Comparison of ENCODE assay signal across 8 cellular contexts in the genomic region with DNA sequence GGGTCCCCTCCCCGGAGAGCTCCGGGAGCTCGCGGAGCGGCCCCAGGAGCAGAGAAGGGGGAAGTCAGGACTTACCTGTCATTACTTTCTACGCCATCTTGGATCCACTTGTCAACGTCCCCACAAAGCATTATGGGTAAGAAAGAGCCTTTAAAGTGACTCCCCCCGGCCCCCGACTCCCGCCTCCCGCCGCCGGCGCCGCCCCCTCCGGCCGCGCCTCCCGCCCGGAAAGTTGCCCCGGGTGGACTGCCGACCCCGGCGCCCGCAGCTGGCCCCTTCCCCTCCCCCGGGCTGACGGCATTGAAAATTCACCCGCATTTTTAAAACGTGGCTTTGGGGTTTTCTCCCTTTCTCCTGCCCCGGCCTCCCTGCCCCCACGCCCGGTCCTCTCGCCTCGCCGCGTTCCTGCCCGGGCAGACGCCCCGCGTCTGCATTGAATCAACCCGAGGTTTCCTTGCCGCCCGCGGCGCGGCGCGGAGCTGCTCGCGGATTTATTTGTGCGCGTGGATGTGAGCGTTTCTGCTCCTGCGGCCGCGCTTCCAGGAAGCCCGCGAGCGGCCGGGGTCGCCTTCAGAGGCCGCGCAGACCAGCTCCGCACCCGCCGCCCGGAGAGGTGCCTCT. TPM values are rescaled to one million over a fixed set of nuclear protein-coding genes. Genes with fewer than 3 reads are reported as not detected.
A peak's percentile ranks its signal among the peaks of the same experiment; 100 is the strongest.
DNase-seq lines count a peak whose midpoint lies in the region; ATAC-seq, FAIRE-seq and TF ChIP-seq lines count a peak whose summit lies in the region.

A gene with protein sequence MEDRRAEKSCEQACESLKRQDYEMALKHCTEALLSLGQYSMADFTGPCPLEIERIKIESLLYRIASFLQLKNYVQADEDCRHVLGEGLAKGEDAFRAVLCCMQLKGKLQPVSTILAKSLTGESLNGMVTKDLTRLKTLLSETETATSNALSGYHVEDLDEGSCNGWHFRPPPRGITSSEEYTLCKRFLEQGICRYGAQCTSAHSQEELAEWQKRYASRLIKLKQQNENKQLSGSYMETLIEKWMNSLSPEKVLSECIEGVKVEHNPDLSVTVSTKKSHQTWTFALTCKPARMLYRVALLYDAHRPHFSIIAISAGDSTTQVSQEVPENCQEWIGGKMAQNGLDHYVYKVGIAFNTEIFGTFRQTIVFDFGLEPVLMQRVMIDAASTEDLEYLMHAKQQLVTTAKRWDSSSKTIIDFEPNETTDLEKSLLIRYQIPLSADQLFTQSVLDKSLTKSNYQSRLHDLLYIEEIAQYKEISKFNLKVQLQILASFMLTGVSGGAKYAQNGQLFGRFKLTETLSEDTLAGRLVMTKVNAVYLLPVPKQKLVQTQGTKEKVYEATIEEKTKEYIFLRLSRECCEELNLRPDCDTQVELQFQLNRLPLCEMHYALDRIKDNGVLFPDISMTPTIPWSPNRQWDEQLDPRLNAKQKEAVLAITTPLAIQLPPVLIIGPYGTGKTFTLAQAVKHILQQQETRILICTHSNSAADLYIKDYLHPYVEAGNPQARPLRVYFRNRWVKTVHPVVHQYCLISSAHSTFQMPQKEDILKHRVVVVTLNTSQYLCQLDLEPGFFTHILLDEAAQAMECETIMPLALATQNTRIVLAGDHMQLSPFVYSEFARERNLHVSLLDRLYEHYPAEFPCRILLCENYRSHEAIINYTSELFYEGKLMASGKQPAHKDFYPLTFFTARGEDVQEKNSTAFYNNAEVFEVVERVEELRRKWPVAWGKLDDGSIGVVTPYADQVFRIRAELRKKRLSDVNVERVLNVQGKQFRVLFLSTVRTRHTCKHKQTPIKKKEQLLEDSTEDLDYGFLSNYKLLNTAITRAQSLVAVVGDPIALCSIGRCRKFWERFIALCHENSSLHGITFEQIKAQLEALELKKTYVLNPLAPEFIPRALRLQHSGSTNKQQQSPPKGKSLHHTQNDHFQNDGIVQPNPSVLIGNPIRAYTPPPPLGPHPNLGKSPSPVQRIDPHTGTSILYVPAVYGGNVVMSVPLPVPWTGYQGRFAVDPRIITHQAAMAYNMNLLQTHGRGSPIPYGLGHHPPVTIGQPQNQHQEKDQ (N-terminal part only) (minus strand): TSS at position 124 of the 621 bp plus-strand sequence. CDS start 26,392 bp downstream, outside the sequence.

- H3K4me2 ChIP-seq in H1 (ENCODE audit: insufficient read depth in 1 of 2, low read depth in 2 of 2, low read length in 2 of 2) = peak within 1 kb of the TSS; percentile 78 to 86
- H3K4me2 ChIP-seq in mesenchymal stem cell (ENCODE audit: low read length, poor library complexity, severe bottlenecking) = peak within 1 kb of the TSS; percentile 98

- peak within 1 kb of the TSS; percentile 88; the same call in 1 of the 2 replicates for H3K27ac ChIP-seq in H1 (ENCODE audit: low read depth, low read length)
- peak within 1 kb of the TSS; percentile 79 for H3K27ac ChIP-seq in mesenchymal stem cell (ENCODE audit: low read length, poor library complexity, severe bottlenecking)

- peak within 1 kb of the TSS; percentile 74 for H4K91ac ChIP-seq in H1 (replicated peaks; ENCODE audit: insufficient read length, low read length)
- H4K91ac ChIP-seq in mesenchymal stem cell (ENCODE audit: low read length) = peak within 1 kb of the TSS; percentile 65

- H3K23me2 ChIP-seq in H1 (ENCODE audit: low read depth, low read length) = peaks cover 7% of the 10 kb centered on the region

- H2BK12ac ChIP-seq in H1 (ENCODE audit: low read depth, low read length) (0 out of 2 replicates have a peak within 1 kb of the TSS, but pooled peaks have one; percentile 50), mesenchymal stem cell (ENCODE audit: low read length in 2 of 2) (peak within 1 kb of the TSS; percentile 54 to 61)

- H3K4me1 ChIP-seq in H1 (replicated peaks in 1 of 4; ENCODE audit: control insufficient read depth in 3 of 4, insufficient read depth in 4 of 4, low read length in 3 of 4) = peaks cover 6 to 12% (median 9%) of the 10 kb centered on the region in 4 experiments
- peaks cover 8% of the 10 kb centered on the region for H3K4me1 ChIP-seq in mesenchymal stem cell (ENCODE audit: control insufficient read depth, insufficient read depth, low read depth, low read length)

- H3K27me3 ChIP-seq in H1 (replicated peaks in 1 of 4; ENCODE audit: control insufficient read depth in 3 of 4, extremely low read depth in 1 of 4, insufficient read depth in 3 of 4, low read length in 3 of 4) (no peaks in the 10 kb centered on the region), mesenchymal stem cell (ENCODE audit: control insufficient read depth in 1 of 2, insufficient read depth in 1 of 2, low read length in 2 of 2) (no peaks in the 10 kb centered on the region)

- POLR2A ChIA-PET in H1 (lab: Charles Lee; ENCODE audit: partially characterized antibody) = interaction anchor here (0.9 to 1.6 kb wide), 10 partner anchors 11 to 472 kb away, joined by 3 to 7 read pairs (median 4); partner anchors contain the start of gene NOL11

- peak within 1 kb of the TSS; percentile 95 for H3K56ac ChIP-seq in H1 (replicated peaks; ENCODE audit: insufficient read length, low read depth, low read length)

- ATAC-seq in GM19395 (IDR thresholded peaks at IDR 0.05; ENCODE audit: unreplicated experiment) = peak; percentile 66

- peak in 1 of 2 experiments; percentile 40; a peak in 2 of 3 replicates for TF ChIP-seq POLR2A in H1 (IDR thresholded peaks at IDR 0.05; ENCODE audit: control extremely low read depth in 1 of 2, low read depth in 2 of 2, low read length in 2 of 2)

- H3K18ac ChIP-seq in H1 (ENCODE audit: extremely low read depth, low read length) (peak within 1 kb of the TSS; percentile 91), mesenchymal stem cell (ENCODE audit: low read depth in 1 of 2, low read length in 2 of 2) (peak within 1 kb of the TSS; percentile 82 to 93)

- FAIRE-seq in H1 (lab: Jason Lieb, UNC) = no peak

- CTCF ChIA-PET in H1 (lab: Charles Lee; ENCODE audit: partially characterized antibody) = interaction anchor here (1.5 kb wide), 2 partner anchors 24 to 49 kb away, joined by 3 to 5 read pairs; no protein-coding TSS in a partner anchor

- H2BK20ac ChIP-seq in H1 (ENCODE audit: low read length) = no peak within 1 kb of the TSS

- H3K9ac ChIP-seq in H1 (replicated peaks in 1 of 4; ENCODE audit: extremely low read depth in 1 of 4, low read depth in 3 of 4, low read length in 3 of 4) (peak within 1 kb of the TSS; percentile 68 to 86 (median 80); a peak in 6 of 7 replicates), mesenchymal stem cell (ENCODE audit: low read length) (peak within 1 kb of the TSS; percentile 91)

- peaks cover 0 to 3% (median 0%) of the 10 kb centered on the region in 4 experiments; a peak in 3 of 8 replicates for H3K36me3 ChIP-seq in H1 (ENCODE audit: control insufficient read depth in 2 of 4, insufficient read depth in 4 of 4, low read length in 3 of 4)
- peaks cover 0 to 14% of the 10 kb centered on the region in 2 experiments for H3K36me3 ChIP-seq in mesenchymal stem cell (ENCODE audit: control insufficient read depth in 1 of 2, insufficient read depth in 2 of 2, low read depth in 1 of 2, low read length in 2 of 2)

- peak within 1 kb of the TSS; percentile 62; the same call in 1 of the 2 replicates for H2BK5ac ChIP-seq in H1 (ENCODE audit: low read depth, low read length)
- peak within 1 kb of the TSS; percentile 89 for H2BK5ac ChIP-seq in mesenchymal stem cell (ENCODE audit: low read depth, low read length, poor library complexity, severe bottlenecking)

- H3K4ac ChIP-seq in H1 (replicated peaks; ENCODE audit: insufficient read length, low read depth, low read length) = peak within 1 kb of the TSS; percentile 91
- peak within 1 kb of the TSS; percentile 46 to 88 for H3K4ac ChIP-seq in mesenchymal stem cell (ENCODE audit: low read depth in 1 of 2, low read length in 2 of 2)

- H2BK15ac ChIP-seq in H1 (ENCODE audit: low read length) = no peak within 1 kb of the TSS
- peak within 1 kb of the TSS; percentile 99 for H2BK15ac ChIP-seq in mesenchymal stem cell (ENCODE audit: low read depth, poor library complexity, severe bottlenecking)

- peak within 1 kb of the TSS; percentile 92 for H4K5ac ChIP-seq in H1 (ENCODE audit: insufficient read length, low read depth, low read length)

- H2BK120ac ChIP-seq in H1 (replicated peaks; ENCODE audit: low read depth, low read length) (no peak within 1 kb of the TSS), mesenchymal stem cell (ENCODE audit: low read depth, low read length) (peak within 1 kb of the TSS; percentile 90)

- peaks cover 0 to 35% of the 10 kb centered on the region in 2 experiments; a peak in 2 of 4 replicates for H3K79me2 ChIP-seq in H1 (ENCODE audit: control insufficient read depth in 1 of 2, insufficient read depth in 2 of 2, low read length in 2 of 2)

- H3K23ac ChIP-seq in H1 (ENCODE audit: insufficient read length) (no peak within 1 kb of the TSS), mesenchymal stem cell (ENCODE audit: low read length in 2 of 2) (peak within 1 kb of the TSS; percentile 91 to 93)

- no peak for TF ChIP-seq RAD21 in H1 (IDR thresholded peaks at IDR 0.05 in 1 of 2, conservative IDR thresholded peaks at IDR 0.05 in 1 of 2; ENCODE audit: low read depth in 2 of 2, low read length in 2 of 2)

- H4K8ac ChIP-seq in H1 (ENCODE audit: extremely low read depth, insufficient read depth, low read length) (peak within 1 kb of the TSS; percentile 94), mesenchymal stem cell (ENCODE audit: low read length) (peak within 1 kb of the TSS; percentile 80)

- H3K9me3 ChIP-seq in H1 (ENCODE audit: insufficient read depth in 2 of 2, low read depth in 1 of 2, low read length in 1 of 2) = no peaks in the 10 kb centered on the region
- H3K9me3 ChIP-seq in mesenchymal stem cell (ENCODE audit: control insufficient read depth, low read length) = no peaks in the 10 kb centered on the region

- WGBS in H1 (ENCODE audit: extremely low coverage in 1 of 2, insufficient coverage in 1 of 2, insufficient read length in 1 of 2, insufficient replicate concordance in 2 of 2, low coverage in 1 of 2, low lambda C conversion rate in 2 of 2, missing lambda C conversion rate in 1 of 2), 2 experiments = 1% methylated on average over 29 of the region's 67 CpGs; no CpG with 5 or more reads in 1 of the 2 experiments
- whole genome bisulfite sequencing in mesenchymal stem cell = under 1% methylated on average over 53 of the region's 67 CpGs

- no peak within 1 kb of the TSS for H2AK5ac ChIP-seq in H1 (ENCODE audit: low read depth, low read length)
- H2AK5ac ChIP-seq in mesenchymal stem cell (ENCODE audit: low read length, severe bottlenecking) = no peak within 1 kb of the TSS

- no peak for TF ChIP-seq EP300 in H1 (IDR thresholded peaks at IDR 0.05; ENCODE audit: borderline replicate concordance in 1 of 2, low read depth in 2 of 2, low read length in 2 of 2)

- H3K4me3 ChIP-seq in H1 (ENCODE audit: extremely low read depth in 1 of 4, insufficient read depth in 2 of 4, low read depth in 3 of 4, low read length in 4 of 4) (peak within 1 kb of the TSS; percentile 66 to 96 (median 84)), mesenchymal stem cell (ENCODE audit: insufficient read depth in 1 of 2, low read depth in 1 of 2, low read length in 2 of 2) (peak within 1 kb of the TSS; percentile 90 to 95)

- no peaks in the 10 kb centered on the region for H3K79me1 ChIP-seq in H1 (ENCODE audit: low read depth, low read length)
- peaks cover 5% of the 10 kb centered on the region for H3K79me1 ChIP-seq in mesenchymal stem cell (replicated peaks; ENCODE audit: low read length, poor library complexity, severe bottlenecking)

- H4K20me1 ChIP-seq in H1 (replicated peaks in 1 of 2; ENCODE audit: control insufficient read depth in 1 of 2, insufficient read depth in 2 of 2, low read length in 2 of 2) = no peaks in the 10 kb centered on the region

- DNase-seq in AML-193 (lab: John Stamatoyannopoulos, UW) (peak; percentile 90 to 92), HUDEP-2 (lab: John Stamatoyannopoulos, UW; ENCODE audit: unreplicated experiment in 76 of 76) (peak in 68 of 76 experiments; percentile 10 to 86 (median 48)), NOMO-1 treated with dmso at 0.1 percent for 144 hours (lab: John Stamatoyannopoulos, UW; ENCODE audit: unreplicated experiment) (peak; percentile 68), H1 (ENCODE audit: low read depth in 1 of 2, low spot score in 2 of 2) (peak in 1 of 2 experiments; percentile 87), mesenchymal stem cell (peak; percentile 90)
- DNase-seq in activated CD8-positive, alpha-beta memory T cell treated with anti-CD3 and anti-CD28 coated beads for 4 hours (ENCODE audit: low read depth in 2 of 2) = peak; percentile 49 to 50
- DNase-seq in stimulated activated CD8-positive, alpha-beta memory T cell treated with anti-CD3 and anti-CD28 coated beads, Interleukin-12 subunit alpha, Interleukin-12 subunit beta, amount 100 ng/mL, for 1 hour (ENCODE audit: low read depth) = peak; percentile 49

- TF ChIP-seq CTCF in H1 (IDR thresholded peaks at IDR 0.05; ENCODE audit: control extremely low read depth in 1 of 3, insufficient read depth in 1 of 3, low read depth in 1 of 3, low read length in 3 of 3) = no peak

- H3K14ac ChIP-seq in H1 (ENCODE audit: insufficient read length) = no peak within 1 kb of the TSS
- peak within 1 kb of the TSS; percentile 65 for H3K14ac ChIP-seq in mesenchymal stem cell (ENCODE audit: low read length in 2 of 2)

- no peak within 1 kb of the TSS for H2AFZ ChIP-seq in H1 (ENCODE audit: low read length)
- H2AFZ ChIP-seq in mesenchymal stem cell (ENCODE audit: low read depth, low read length) = peak within 1 kb of the TSS; percentile 91

RNA-seq across cellular contexts. Expression of the gene that starts here (rescaled TPM):
- 47.3 and 48.7 TPM in 2 replicates for total RNA-seq in H1 (2021; fragmentation: NEBNext Ultra II Directional; extraction: Animal tissue kit (Norgen Biotek cat#: 25700))
- polyA plus RNA-seq in H1 (2011; rRNA removed) = 7.9 and 10.0 TPM in 2 replicates
- polyA plus RNA-seq in H1 (2011; cell fraction: cytosol; rRNA removed) = 10.1 TPM
- polyA plus RNA-seq in H1 (2011; cell fraction: nucleus; rRNA removed) = 14.5 TPM
- 5.4 to 17.7 TPM (median 9.1 TPM) in 4 replicates for polyA plus RNA-seq in H1 (2012, experiment 1 of 2)
- polyA plus RNA-seq in H1 (2012, experiment 2 of 2) = 0.30 TPM
- 12.5 TPM for polyA plus RNA-seq in H1 (2013, experiment 1 of 2)
- polyA plus RNA-seq in H1 (2013, experiment 2 of 2) = 11.5 TPM
- 49.8 and 73.0 TPM in 2 replicates for polyA minus RNA-seq in H1 (2011; rRNA and poly(A)+ RNA removed)
- polyA minus RNA-seq in H1 (2011; cell fraction: cytosol; rRNA and poly(A)+ RNA removed) = 30.8 TPM
- polyA minus RNA-seq in H1 (2011; cell fraction: nucleus; rRNA and poly(A)+ RNA removed) = 62.5 TPM
- polyA plus RNA-seq in mesenchymal stem cell (2013, experiment 1 of 2) = 12.8 TPM
- polyA plus RNA-seq in mesenchymal stem cell (2013, experiment 2 of 2) = 12.1 TPM
